ENCODE assay signal across 12 cellular contexts in genomic region chr20:25032478-25033183, GRCh38. TPM values are rescaled to one million over a fixed set of nuclear protein-coding genes. Genes with fewer than 3 reads are reported as not detected.
DNase-seq lines count a peak whose midpoint lies in the region; ATAC-seq and TF ChIP-seq lines count a peak whose summit lies in the region.
"Had no signal": no experiment of that assay in that cellular context is flagged by ENCODE, and none has a peak within 500 bp of the region (broad histone marks: within the 10 kb centered on the region; RNA-seq: fewer than 3 reads in every experiment).

No MANE protein-coding gene starts in this region.

- no peaks in the 10 kb centered on the region for H3K36me3 Mint-ChIP-seq in brain
- peaks cover 15% of the 10 kb centered on the region for H3K36me3 Mint-ChIP-seq in activated CD8-positive, alpha-beta T cell treated with anti-CD3 and anti-CD28 coated beads, Interleukin-2, amount 10 ng/mL, durations not matched to agents 7 days and 5 days (ENCODE audit: low read depth)

- no peaks in the 10 kb centered on the region for H3K9me3 Mint-ChIP-seq in brain
- no peaks in the 10 kb centered on the region for H3K9me3 Mint-ChIP-seq in activated CD8-positive, alpha-beta T cell treated with anti-CD3 and anti-CD28 coated beads, Interleukin-2, amount 10 ng/mL, durations not matched to agents 7 days and 5 days (ENCODE audit: insufficient read depth)

- peaks cover 64% of the 10 kb centered on the region for H3K4me1 Mint-ChIP-seq in brain
- peaks cover 29% of the 10 kb centered on the region for H3K4me1 Mint-ChIP-seq in activated CD8-positive, alpha-beta T cell treated with anti-CD3 and anti-CD28 coated beads, Interleukin-2, amount 10 ng/mL, durations not matched to agents 7 days and 5 days (ENCODE audit: low read depth)

- no peak for ATAC-seq in activated CD8-positive, alpha-beta T cell treated with anti-CD3 and anti-CD28 coated beads, Interleukin-2, amount 10 ng/mL, durations not matched to agents 7 days and 5 days
- no peak for ATAC-seq in GM21717 (IDR thresholded peaks at IDR 0.05; ENCODE audit: unreplicated experiment)
- ATAC-seq: PC-3 had no signal

- peak; percentile 29 for DNase-seq in Daoy (ENCODE audit: low read depth)
- peak; percentile 88 for DNase-seq in inferior parietal cortex (ENCODE audit: extremely low spot score)
- DNase-seq in putamen (ENCODE audit: low spot score), result peak; percentile 99
- no peak for DNase-seq in activated CD8-positive, alpha-beta T cell treated with anti-CD3 and anti-CD28 coated beads, Interleukin-2, amount 10 ng/mL, durations not matched to agents 7 days and 5 days
- DNase-seq in DMS 273 (lab: John Stamatoyannopoulos, UW; ENCODE audit: unreplicated experiment), result no peak
- DNase-seq in activated CD4-positive, CD25-positive, alpha-beta regulatory T cell (lab: John Stamatoyannopoulos, UW), result no peak
- DNase-seq: AML-193, PC-3 had no signal

- no peak for TF ChIP-seq CTCF in brain (conservative IDR thresholded peaks at IDR 0.05)

- peak overlapping the region; percentile 39 to 72 (median 59) for H3K4me3 Mint-ChIP-seq in brain
- H3K4me3 Mint-ChIP-seq in activated CD8-positive, alpha-beta T cell treated with anti-CD3 and anti-CD28 coated beads, Interleukin-2, amount 10 ng/mL, durations not matched to agents 7 days and 5 days, result no peak overlapping the region

- peak overlapping the region; percentile 95 to 99 (median 97) for H3K27ac Mint-ChIP-seq in brain
- no peak overlapping the region for H3K27ac Mint-ChIP-seq in activated CD8-positive, alpha-beta T cell treated with anti-CD3 and anti-CD28 coated beads, Interleukin-2, amount 10 ng/mL, durations not matched to agents 7 days and 5 days

- CTCF ChIA-PET in activated CD8-positive, alpha-beta T cell treated with anti-CD3 and anti-CD28 coated beads, Interleukin-2, amount 10 ng/mL, durations not matched to agents 7 days and 5 days (lab: Charles Lee), result interaction anchor here (1.5 to 3.4 kb wide), 2 partner anchors 22 to 32 kb away, joined by 6 to 17 read pairs; no protein-coding TSS in a partner anchor

- peaks cover 3% of the 10 kb centered on the region for H3K27me3 Mint-ChIP-seq in brain
- no peaks in the 10 kb centered on the region for H3K27me3 Mint-ChIP-seq in activated CD8-positive, alpha-beta T cell treated with anti-CD3 and anti-CD28 coated beads, Interleukin-2, amount 10 ng/mL, durations not matched to agents 7 days and 5 days (ENCODE audit: low read depth)

- POLR2A ChIA-PET in activated CD8-positive, alpha-beta T cell treated with anti-CD3 and anti-CD28 coated beads, Interleukin-2, amount 10 ng/mL, durations not matched to agents 7 days and 5 days (lab: Charles Lee), result interaction anchor here (0.8 to 1.8 kb wide), 3 partner anchors 8 to 25 kb away, joined by 4 to 5 read pairs (median 4); partner anchors contain the start of gene ACSS1

RNA-seq across cellular contexts. Expression of gene ACSS1, which starts 25.3 kb away (rescaled TPM):
- total RNA-seq in Daoy (2014; rRNA removed; shearing (Covaris generic)), result 0.51 and 0.86 TPM in 2 replicates
- polyA plus RNA-seq in brain (ENCODE audit: insufficient read depth, low read depth, low replicate concordance), result 12.2 TPM
- 10 to 100 TPM; 40.9 to 42.5 TPM for total RNA-seq in activated CD8-positive, alpha-beta T cell treated with anti-CD3 and anti-CD28 coated beads, Interleukin-2, amount 10 ng/mL, durations not matched to agents 7 days and 5 days

RNA-seq across cellular contexts. Expression of gene APMAP, which starts 40.1 kb away (rescaled TPM):
- 77.7 and 79.2 TPM in 2 replicates for total RNA-seq in Daoy (2014; rRNA removed; shearing (Covaris generic))
- polyA plus RNA-seq in brain (ENCODE audit: insufficient read depth, low read depth, low replicate concordance), result 88.7 TPM
- 10 to 100 TPM; 43.2 to 44.0 TPM for total RNA-seq in activated CD8-positive, alpha-beta T cell treated with anti-CD3 and anti-CD28 coated beads, Interleukin-2, amount 10 ng/mL, durations not matched to agents 7 days and 5 days

RNA-seq across cellular contexts. Expression of gene VSX1, which starts 49.3 kb away (rescaled TPM):
- not detected in 2 replicates for total RNA-seq in Daoy (2014; rRNA removed; shearing (Covaris generic))
- polyA plus RNA-seq in brain (ENCODE audit: insufficient read depth, low read depth, low replicate concordance), result 0.56 TPM
- total RNA-seq in activated CD8-positive, alpha-beta T cell treated with anti-CD3 and anti-CD28 coated beads, Interleukin-2, amount 10 ng/mL, durations not matched to agents 7 days and 5 days, result not detected
- total RNA-seq: activated CD8-positive, alpha-beta memory T cell treated with anti-CD3 and anti-CD28 coated beads for 36 hours; lung microvascular endothelial cell; PC-3 had no signal

Comparison
In these comparisons a context has a peak if more than half of its experiments do, and no peak if none do; other contexts are left out.
1. DNase-seq: peak in Daoy (single experiment), inferior parietal cortex (single experiment) and putamen (single experiment); none in activated CD8-positive, alpha-beta T cell treated with anti-CD3 and anti-CD28 coated beads, Interleukin-2, amount 10 ng/mL, durations not matched to agents 7 days and 5 days (single experiment), DMS 273 (single experiment) and activated CD4-positive, CD25-positive, alpha-beta regulatory T cell (0 of 4).
2. RNA of gene ACSS1, which starts 25.3 kb away (total RNA-seq): 40.9 to 42.5 TPM in activated CD8-positive, alpha-beta T cell treated with anti-CD3 and anti-CD28 coated beads, Interleukin-2, amount 10 ng/mL, durations not matched to agents 7 days and 5 days; 0.51 to 0.86 TPM in Daoy; every median in the first group is over 10 times any median in the second.